8 cellular contexts compared by ENCODE assay signal in genomic region chr2:206085742-206086445, GRCh38. TPM values are rescaled to one million over a fixed set of nuclear protein-coding genes. Genes with fewer than 3 reads are reported as not detected.
DNase-seq lines count a peak whose midpoint lies in the region; ATAC-seq and TF ChIP-seq lines count a peak whose summit lies in the region.

INO80D (minus strand) TSS chr2:206086174; CDS start chr2:206063016, 23,158 bp downstream.

- peak; percentile 81 for DNase-seq in AG08395 (ENCODE audit: low spot score)
- DNase-seq in NCI-H2227 (lab: John Stamatoyannopoulos, UW; ENCODE audit: unreplicated experiment): peak; percentile 91
- DNase-seq in activated CD4-positive, CD25-positive, alpha-beta regulatory T cell (lab: John Stamatoyannopoulos, UW): peak; percentile 60 to 67 (median 64)
- DNase-seq in central memory CD8-positive, alpha-beta T cell (ENCODE audit: low spot score in 2 of 2): peak; percentile 70 to 74
- peak; percentile 51 for DNase-seq in kidney epithelial cell (ENCODE audit: low read depth)
- DNase-seq in stimulated activated CD4-positive, alpha-beta T cell treated with anti-CD3 and anti-CD28 coated beads, Interleukin-15, amount 100 ng/mL, for 48 hours (ENCODE audit: low read depth in 2 of 2): peak; percentile 70

- H3K4me3 Mint-ChIP-seq in central memory CD8-positive, alpha-beta T cell: peak within 1 kb of the TSS; percentile 99

- no peaks in the 10 kb centered on the region for H3K27me3 ChIP-seq in kidney epithelial cell (ENCODE audit: control insufficient read depth, insufficient read depth, low read length)

- no peaks in the 10 kb centered on the region for H3K36me3 ChIP-seq in kidney epithelial cell (ENCODE audit: control insufficient read depth, insufficient read depth, low read length)

- H3K36me3 Mint-ChIP-seq in central memory CD8-positive, alpha-beta T cell (ENCODE audit: insufficient read depth): peaks cover 22% of the 10 kb centered on the region

- H3K4me1 Mint-ChIP-seq in central memory CD8-positive, alpha-beta T cell: peaks cover 35% of the 10 kb centered on the region

- H3K9me3 Mint-ChIP-seq in central memory CD8-positive, alpha-beta T cell: no peaks in the 10 kb centered on the region

- no peaks in the 10 kb centered on the region for H3K27me3 Mint-ChIP-seq in central memory CD8-positive, alpha-beta T cell

- H3K4me3 ChIP-seq in kidney epithelial cell (ENCODE audit: low read depth, low read length): peak within 1 kb of the TSS; percentile 84

- TF ChIP-seq CTCF in kidney epithelial cell (IDR thresholded peaks at IDR 0.05; ENCODE audit: insufficient read depth, low read length, poor library complexity, severe bottlenecking): peak; percentile 57

- H3K27ac Mint-ChIP-seq in central memory CD8-positive, alpha-beta T cell (ENCODE audit: low read depth): peak within 1 kb of the TSS; percentile 100

- ATAC-seq in GM18868 (IDR thresholded peaks at IDR 0.05; ENCODE audit: unreplicated experiment) (peak; percentile 84), HG03108 (IDR thresholded peaks at IDR 0.05; ENCODE audit: unreplicated experiment) (peak; percentile 81)
- ATAC-seq in central memory CD8-positive, alpha-beta T cell (replicated peaks; ENCODE audit: extremely low read depth, poor library complexity, severe bottlenecking): peak; percentile 94

RNA-seq across cellular contexts. Expression of gene INO80D, which starts in this region (rescaled TPM):
- total RNA-seq in kidney epithelial cell: 9.7 and 11.0 TPM in 2 replicates

Comparison
In these comparisons a context has a peak if more than half of its experiments do, and no peak if none do; other contexts are left out.
1. Peak in every context shown above with its lines: DNase-seq, ATAC-seq and H3K4me3 ChIP-seq.